Comparison of ENCODE assay signal across 8 cellular contexts in the genomic region with DNA sequence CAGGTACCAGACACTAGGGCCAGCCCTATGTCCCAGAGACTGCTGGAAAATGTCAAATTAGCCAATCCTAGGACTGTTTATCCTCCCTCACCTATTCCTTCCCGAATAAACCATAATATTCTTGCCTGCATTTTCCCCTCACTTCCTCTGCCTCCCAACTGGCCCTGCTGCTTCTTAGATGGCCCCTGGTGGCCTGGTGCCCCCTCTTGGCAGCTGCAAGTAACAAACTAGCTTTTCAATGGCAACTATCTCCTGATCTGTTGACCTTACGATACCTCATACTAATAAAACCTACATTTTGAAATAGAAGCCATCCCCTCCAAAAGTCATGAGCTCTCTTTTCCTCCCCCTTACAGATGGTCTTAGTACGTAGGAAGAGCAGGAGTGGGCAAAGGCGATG.
DNase-seq lines count a peak whose midpoint lies in the region; ATAC-seq, FAIRE-seq and TF ChIP-seq lines count a peak whose summit lies in the region.

No MANE protein-coding gene starts in this region.

- intact Hi-C loops in HepG2 (cut with micrococcal nuclease; ENCODE audit: unreplicated experiment), result loop anchor here (10.0 kb wide), 1 partner anchor 268 kb away; no protein-coding TSS in a partner anchor
- intact Hi-C loops in body of pancreas (cut with DNase I), result no loop called here
- intact Hi-C loops in Right ventricle myocardium inferior (cut with DNase I), result loop anchor here (10.0 kb wide), 1 partner anchor 312 kb away; no protein-coding TSS in a partner anchor

- no peaks in the 10 kb centered on the region for H4K20me1 ChIP-seq in HepG2 (ENCODE audit: insufficient read depth, low read length)

- 61% methylated on average over 4 of the region's 4 CpGs for WGBS in HepG2 (ENCODE audit: low lambda C conversion rate)
- 65 to 70% methylated on average over 4 of the region's 4 CpGs for WGBS in body of pancreas, 2 donors

- no peak for TF ChIP-seq EP300 in HepG2 (IDR thresholded peaks at IDR 0.05; ENCODE audit: low read depth in 2 of 2, low read length in 2 of 2)
- TF ChIP-seq EP300 in HepG2 (CRISPR knock-in tag; IDR thresholded peaks at IDR 0.05; ENCODE audit: borderline replicate concordance), result no peak

- no peaks in the 10 kb centered on the region for H3K9me3 ChIP-seq in HepG2 (ENCODE audit: low read length)
- no peaks in the 10 kb centered on the region for H3K9me3 ChIP-seq in body of pancreas

- no peaks in the 10 kb centered on the region for H3K36me3 ChIP-seq in HepG2 (replicated peaks in 1 of 2; ENCODE audit: control insufficient read depth in 1 of 2, insufficient read depth in 2 of 2, low read length in 2 of 2)
- H3K36me3 ChIP-seq in body of pancreas (replicated peaks in 1 of 2; ENCODE audit: insufficient read depth in 1 of 2, low read depth in 2 of 2), result no peaks in the 10 kb centered on the region

- TF ChIP-seq CTCF in HepG2 (CRISPR knock-in tag; IDR thresholded peaks at IDR 0.05) (peak; percentile 81), body of pancreas (IDR thresholded peaks at IDR 0.05) (peak in 1 of 7 experiments; percentile 10)

- peaks cover 98% of the 10 kb centered on the region for H3K4me1 ChIP-seq in HepG2 (ENCODE audit: insufficient read depth, low read length)
- H3K4me1 ChIP-seq in body of pancreas, result peaks cover 41% of the 10 kb centered on the region

- BruUV-seq in HepG2 (replicated peaks; lab: Mats Ljungman, UMichigan), result no TSS peak

- TF ChIP-seq RAD21 in HepG2 (CRISPR knock-in tag; IDR thresholded peaks at IDR 0.05), result peak; percentile 77

- CTCF ChIA-PET in HepG2 (lab: Yijun Ruan, JAX; ENCODE audit: low intra/inter-chr PET ratio, low total read pairs), result interaction anchor here (0.9 to 1.0 kb wide), 4 partner anchors 97 to 614 kb away, joined by 3 to 6 read pairs (median 3); a partner anchor contains a TSS

- DNase-seq in Daoy (ENCODE audit: low read depth), result peak; percentile 44
- DNase-seq in HTR-8/SVneo (ENCODE audit: insufficient read length, low spot score), result peak; percentile 15
- peak; percentile 58 for DNase-seq in HepG2 (ENCODE audit: low spot score)
- DNase-seq in body of pancreas, result no peak
- no peak for DNase-seq in GOT3 (lab: John Stamatoyannopoulos, UW)
- DNase-seq in NOMO-1 treated with DMSO at 0.1 percent for 48 hours (lab: John Stamatoyannopoulos, UW; ENCODE audit: unreplicated experiment), result no peak
- no peak for DNase-seq in Right ventricle myocardium inferior (ENCODE audit: missing footprints)

- no peak overlapping the region for H3K4me3 ChIP-seq in HepG2 (replicated peaks in 1 of 3; ENCODE audit: insufficient read depth in 1 of 3, low read depth in 2 of 3, low read length in 3 of 3)
- H3K4me3 ChIP-seq in body of pancreas, result no peak overlapping the region

- TF ChIP-seq POLR2A in HepG2 (IDR thresholded peaks at IDR 0.05; ENCODE audit: insufficient read depth in 1 of 2, low read depth in 2 of 2, low read length in 2 of 2), result no peak
- TF ChIP-seq POLR2A in body of pancreas (IDR thresholded peaks at IDR 0.05), result no peak

- no peak overlapping the region for H3K27ac ChIP-seq in HepG2 (ENCODE audit: extremely low read length, insufficient read depth, low read length)
- peak overlapping the region in 1 of 4 donors; percentile 14 for H3K27ac ChIP-seq in body of pancreas

- in situ Hi-C loops in HepG2 (cut with HindIII; ENCODE audit: extremely low pct_ligation_motif_present, low pct_unique_long_range_greater_than_20kb), result loop anchor here (5.0 to 10.0 kb wide), 3 partner anchors 472 to 615 kb away; no protein-coding TSS in a partner anchor

- ATAC-seq in SK-N-SH treated with all-trans-retinoic acid at 6 μM for 48 hours (no peak), HepG2 (peak; percentile 55), body of pancreas (no peak), Right ventricle myocardium inferior (no peak)

- H3K4me2 ChIP-seq in HepG2 (ENCODE audit: low read depth, low read length), result no peak overlapping the region

- POLR2A ChIA-PET in HepG2 (lab: Yijun Ruan, JAX), result interaction anchor here (0.8 to 2.3 kb wide), 4 partner anchors 83 to 538 kb away, joined by 3 to 10 read pairs (median 6); no protein-coding TSS in a partner anchor

- H3K27me3 ChIP-seq in HepG2 (ENCODE audit: control insufficient read depth in 1 of 2, insufficient read depth in 2 of 2, low read length in 2 of 2), result no peaks in the 10 kb centered on the region
- H3K27me3 ChIP-seq in body of pancreas, result no peaks in the 10 kb centered on the region

- no peaks in the 10 kb centered on the region for H3K79me2 ChIP-seq in HepG2 (ENCODE audit: insufficient read depth, low read length)

- no peak for FAIRE-seq in HTR-8/SVneo (lab: Jason Lieb, UNC)
- FAIRE-seq in HepG2 (lab: Jason Lieb, UNC), result no peak

- no peak overlapping the region for H2AFZ ChIP-seq in HepG2 (ENCODE audit: low read length)

- no peak overlapping the region for H3K9ac ChIP-seq in HepG2 (ENCODE audit: insufficient read depth, low read depth, low read length)

TF ChIP-seq in SK-N-SH treated with all-trans-retinoic acid at 6 μM for 48 hours, 23 proteins besides CTCF, POLR2A, EP300 and RAD21:
- TF ChIP-seq ZNF8 (CRISPR knock-in tag; IDR thresholded peaks at IDR 0.05), result no peak
- TF ChIP-seq ZNF70 (CRISPR knock-in tag; IDR thresholded peaks at IDR 0.05), result peak; percentile 41; the same call in 1 of the 2 replicates

TF ChIP-seq in HepG2, 621 proteins besides CTCF, POLR2A, EP300 and RAD21 (continues in another document):
- TF ChIP-seq ZNF460 (CRISPR knock-in tag; IDR thresholded peaks at IDR 0.05; ENCODE audit: borderline replicate concordance) (no peak), PAX8 (CRISPR knock-in tag; IDR thresholded peaks at IDR 0.05; ENCODE audit: borderline replicate concordance) (no peak), ATF7-NPFF (CRISPR knock-in tag; IDR thresholded peaks at IDR 0.05; ENCODE audit: low read depth) (no peak), SAP130 (CRISPR knock-in tag; IDR thresholded peaks at IDR 0.05; ENCODE audit: low read depth) (peak; percentile 19; the same call in 1 of the 2 replicates), KMT2B (CRISPR knock-in tag; IDR thresholded peaks at IDR 0.05) (no peak), PHF21A (CRISPR knock-in tag; IDR thresholded peaks at IDR 0.05) (0 out of 2 replicates have a peak, but pooled peaks have one; percentile 43), HOXD1 (CRISPR knock-in tag; IDR thresholded peaks at IDR 0.05) (no peak), ZNF451 (CRISPR knock-in tag; IDR thresholded peaks at IDR 0.05) (no peak), RFX5 (IDR thresholded peaks at IDR 0.05; ENCODE audit: low read depth, low read length) (no peak), CEBPG (CRISPR knock-in tag; IDR thresholded peaks at IDR 0.05) (0 out of 2 replicates have a peak, but pooled peaks have one; percentile 5), RCOR2 (CRISPR knock-in tag; IDR thresholded peaks at IDR 0.05) (0 out of 2 replicates have a peak, but pooled peaks have one; percentile 29), ZNF446 (CRISPR knock-in tag; IDR thresholded peaks at IDR 0.05) (no peak), NR2F6 (IDR thresholded peaks at IDR 0.05) (0 out of 2 replicates have a peak, but pooled peaks have one; percentile 21), NR2F6 (CRISPR knock-in tag; IDR thresholded peaks at IDR 0.05) (peak; percentile 51), NR2F2 (IDR thresholded peaks at IDR 0.05; ENCODE audit: borderline replicate concordance, low read depth) (no peak), KDM5A (IDR thresholded peaks at IDR 0.05; ENCODE audit: borderline replicate concordance, low read length) (no peak), SMC3 (IDR thresholded peaks at IDR 0.05; ENCODE audit: low read length) (peak; percentile 88), ZNF564 (CRISPR knock-in tag; IDR thresholded peaks at IDR 0.05) (no peak), GATAD2A (CRISPR knock-in tag; IDR thresholded peaks at IDR 0.05) (peak; percentile 58; the same call in 1 of the 2 replicates), RXRB (CRISPR knock-in tag; IDR thresholded peaks at IDR 0.05; ENCODE audit: borderline replicate concordance) (peak; percentile 30; the same call in 1 of the 2 replicates), ZNF101 (CRISPR knock-in tag; IDR thresholded peaks at IDR 0.05; ENCODE audit: borderline replicate concordance, low read depth) (no peak)
- TF ChIP-seq, protein P1, sequence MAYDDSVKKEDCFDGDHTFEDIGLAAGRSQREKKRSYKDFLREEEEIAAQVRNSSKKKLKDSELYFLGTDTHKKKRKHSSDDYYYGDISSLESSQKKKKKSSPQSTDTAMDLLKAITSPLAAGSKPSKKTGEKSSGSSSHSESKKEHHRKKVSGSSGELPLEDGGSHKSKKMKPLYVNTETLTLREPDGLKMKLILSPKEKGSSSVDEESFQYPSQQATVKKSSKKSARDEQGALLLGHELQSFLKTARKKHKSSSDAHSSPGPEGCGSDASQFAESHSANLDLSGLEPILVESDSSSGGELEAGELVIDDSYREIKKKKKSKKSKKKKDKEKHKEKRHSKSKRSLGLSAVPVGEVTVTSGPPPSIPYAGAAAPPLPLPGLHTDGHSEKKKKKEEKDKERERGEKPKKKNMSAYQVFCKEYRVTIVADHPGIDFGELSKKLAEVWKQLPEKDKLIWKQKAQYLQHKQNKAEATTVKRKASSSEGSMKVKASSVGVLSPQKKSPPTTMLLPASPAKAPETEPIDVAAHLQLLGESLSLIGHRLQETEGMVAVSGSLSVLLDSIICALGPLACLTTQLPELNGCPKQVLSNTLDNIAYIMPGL (CRISPR knock-in tag; IDR thresholded peaks at IDR 0.05; ENCODE audit: borderline replicate concordance in 1 of 2, low read depth in 1 of 2), result peak in 1 of 2 experiments; percentile 59; a peak in 1 of 4 replicates
- TF ChIP-seq, protein P2, sequence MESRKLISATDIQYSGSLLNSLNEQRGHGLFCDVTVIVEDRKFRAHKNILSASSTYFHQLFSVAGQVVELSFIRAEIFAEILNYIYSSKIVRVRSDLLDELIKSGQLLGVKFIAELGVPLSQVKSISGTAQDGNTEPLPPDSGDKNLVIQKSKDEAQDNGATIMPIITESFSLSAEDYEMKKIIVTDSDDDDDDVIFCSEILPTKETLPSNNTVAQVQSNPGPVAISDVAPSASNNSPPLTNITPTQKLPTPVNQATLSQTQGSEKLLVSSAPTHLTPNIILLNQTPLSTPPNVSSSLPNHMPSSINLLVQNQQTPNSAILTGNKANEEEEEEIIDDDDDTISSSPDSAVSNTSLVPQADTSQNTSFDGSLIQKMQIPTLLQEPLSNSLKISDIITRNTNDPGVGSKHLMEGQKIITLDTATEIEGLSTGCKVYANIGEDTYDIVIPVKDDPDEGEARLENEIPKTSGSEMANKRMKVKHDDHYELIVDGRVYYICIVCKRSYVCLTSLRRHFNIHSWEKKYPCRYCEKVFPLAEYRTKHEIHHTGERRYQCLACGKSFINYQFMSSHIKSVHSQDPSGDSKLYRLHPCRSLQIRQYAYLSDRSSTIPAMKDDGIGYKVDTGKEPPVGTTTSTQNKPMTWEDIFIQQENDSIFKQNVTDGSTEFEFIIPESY (CRISPR knock-in tag; IDR thresholded peaks at IDR 0.05), result 0 out of 2 replicates have a peak, but pooled peaks have one; percentile 28

Comparison
In these comparisons a context has a peak if more than half of its experiments do, and no peak if none do; other contexts are left out.
1. DNase-seq: peak in Daoy (single experiment), HTR-8/SVneo (single experiment) and HepG2 (single experiment); none in body of pancreas (0 of 4), GOT3 (single experiment), NOMO-1 treated with DMSO at 0.1 percent for 48 hours (single experiment) and Right ventricle myocardium inferior (single experiment).